Comparison of ENCODE assay signal across 16 cellular contexts in genomic region chr12:42638011-42638410, GRCh38. TPM values are rescaled to one million over a fixed set of nuclear protein-coding genes. Genes with fewer than 3 reads are reported as not detected.
"Had no signal": no experiment of that assay in that cellular context is flagged by ENCODE, and none has a peak within 500 bp of the region (broad histone marks: within the 10 kb centered on the region; RNA-seq: fewer than 3 reads in every experiment).

No MANE protein-coding gene starts in this region.

- ATAC-seq: natural killer cell treated with Interleukin-12 subunit alpha and Interleukin-12 subunit beta and Interleukin-15 and Interleukin-18, amount 100 ng/mL, for 72 hours; right cardiac atrium had no signal

- H3K36me3 Mint-ChIP-seq: natural killer cell treated with Interleukin-12 subunit alpha and Interleukin-12 subunit beta and Interleukin-15 and Interleukin-18, amount 100 ng/mL, for 72 hours had no signal

- H3K27me3 ChIP-seq: colonic mucosa, foreskin keratinocyte, neutrophil had no signal

- DNase-seq: colonic mucosa; effector memory CD4-positive, alpha-beta T cell; erythroblast; head of caudate nucleus; hippocampal formation; kidney glomerular epithelial cell; midbrain; posterior cingulate gyrus; right cardiac atrium; small intestine; stimulated activated CD4-positive, alpha-beta T cell treated with anti-CD3 and anti-CD28 coated beads, Interleukin-2, amount 100 ng/mL, for 48 hours; stimulated activated naive CD4-positive, alpha-beta T cell treated with Interleukin-2 at 50 U/mL for 16 hours; trophoblast cell had no signal

- H3K4me1 ChIP-seq: colonic mucosa, foreskin keratinocyte had no signal

- H3K36me3 ChIP-seq: colonic mucosa, neutrophil had no signal

- H3K4me3 ChIP-seq: colonic mucosa had no signal

- H3K4me3 Mint-ChIP-seq: natural killer cell treated with Interleukin-12 subunit alpha and Interleukin-12 subunit beta and Interleukin-15 and Interleukin-18, amount 100 ng/mL, for 72 hours had no signal

- H3K9me3 ChIP-seq: colonic mucosa, neutrophil had no signal

- H3K27ac Mint-ChIP-seq: natural killer cell treated with Interleukin-12 subunit alpha and Interleukin-12 subunit beta and Interleukin-15 and Interleukin-18, amount 100 ng/mL, for 72 hours had no signal

- H3K27ac ChIP-seq: colonic mucosa, foreskin keratinocyte, neutrophil had no signal

RNA-seq across cellular contexts. Expression of gene PRICKLE1, which starts 48.5 kb away (rescaled TPM):
- total RNA-seq: natural killer cell treated with Interleukin-12 subunit alpha and Interleukin-12 subunit beta and Interleukin-15 and Interleukin-18, amount 100 ng/mL, for 72 hours had no signal
